In the genomic region with DNA sequence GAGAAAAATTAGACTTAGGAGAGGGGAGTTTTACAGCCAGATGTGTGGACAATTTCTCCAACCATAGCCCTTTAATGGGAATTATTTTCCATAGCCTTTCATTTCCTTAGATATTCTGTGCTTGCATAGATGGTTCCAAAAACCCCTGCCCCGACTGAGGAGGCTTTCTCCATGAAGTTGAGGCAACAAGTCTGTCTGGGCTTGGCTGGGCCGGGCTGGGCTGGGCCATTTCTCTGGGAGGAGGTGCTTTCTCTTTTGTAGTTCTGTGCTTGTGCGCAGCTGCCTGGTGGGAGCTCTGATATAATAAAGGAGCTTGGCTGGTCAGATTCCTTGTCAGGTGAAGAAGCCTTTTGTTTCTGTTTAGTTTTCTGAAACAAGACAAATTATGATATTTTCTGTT, we compare ENCODE assay signal across 14 cellular contexts.
DNase-seq lines count a peak whose midpoint lies in the region; ATAC-seq and TF ChIP-seq lines count a peak whose summit lies in the region.
"Had no signal": no experiment of that assay in that cellular context is flagged by ENCODE, and none has a peak within 500 bp of the region (broad histone marks: within the 10 kb centered on the region; RNA-seq: fewer than 3 reads in every experiment).

No MANE protein-coding gene starts in this region.

- H3K9me3 ChIP-seq in suprapubic skin, result no peaks in the 10 kb centered on the region
- H3K9me3 ChIP-seq: body of pancreas had no signal

- H3K9me3 Mint-ChIP-seq in brain (no peaks in the 10 kb centered on the region), T-cell (no peaks in the 10 kb centered on the region)

- H3K4me3 ChIP-seq in suprapubic skin, result no peak overlapping the region
- H3K4me3 ChIP-seq: body of pancreas had no signal

- H3K27me3 ChIP-seq in suprapubic skin, result no peaks in the 10 kb centered on the region
- H3K27me3 ChIP-seq: body of pancreas had no signal

- intact Hi-C loops in sciatic nerve (cut with DNase I), result no loop called here

- H3K4me3 Mint-ChIP-seq in brain, result peak overlapping the region in 3 of 5 experiments; percentile 26 to 63 (median 45)
- H3K4me3 Mint-ChIP-seq in T-cell, result no peak overlapping the region

- WGBS in suprapubic skin, result 59% methylated on average over 3 of the region's 3 CpGs

- DNase-seq in ELF-1 (ENCODE audit: low read depth, low spot score), result peak; percentile 73
- DNase-seq in hepatic stellate cell (ENCODE audit: low spot score), result peak; percentile 10
- DNase-seq in sciatic nerve (ENCODE audit: low spot score), result peak; percentile 69
- DNase-seq in RWPE1 (ENCODE audit: low spot score), result no peak
- no peak for DNase-seq in T-cell
- DNase-seq in suprapubic skin (ENCODE audit: low spot score in 2 of 2), result no peak
- no peak for DNase-seq in H4 (ENCODE audit: low spot score)
- DNase-seq: Kasumi-1, NCI-H1436, NCI-H524 treated with DMSO at 0.1 percent for 48 hours had no signal

- H3K36me3 ChIP-seq in suprapubic skin, result no peaks in the 10 kb centered on the region

- peaks cover 87% of the 10 kb centered on the region for H3K4me1 Mint-ChIP-seq in brain
- no peaks in the 10 kb centered on the region for H3K4me1 Mint-ChIP-seq in T-cell

- H3K4me1 ChIP-seq in suprapubic skin, result no peaks in the 10 kb centered on the region

- POLR2A ChIA-PET in RWPE1 (lab: Yijun Ruan, JAX; ENCODE audit: low non-redundant PET) (no interaction called here), T-cell (lab: Charles Lee) (no interaction called here)

- H3K36me3 Mint-ChIP-seq in brain, result peaks cover 24% of the 10 kb centered on the region
- no peaks in the 10 kb centered on the region for H3K36me3 Mint-ChIP-seq in T-cell

- H3K27ac ChIP-seq in RWPE1, result no peak overlapping the region
- no peak overlapping the region for H3K27ac ChIP-seq in suprapubic skin
- H3K27ac ChIP-seq: VCaP had no signal

- no peak for TF ChIP-seq POLR2A in suprapubic skin (IDR thresholded peaks at IDR 0.05)

- CTCF ChIA-PET in RWPE1 (lab: Yijun Ruan, JAX) (interaction anchor here (0.7 to 0.9 kb wide), 3 partner anchors 18 to 287 kb away, joined by 3 to 4 read pairs (median 3); no protein-coding TSS in a partner anchor), T-cell (lab: Charles Lee) (interaction anchor here in 1 of 2 donors (0.7 kb wide), 1 partner anchor 11 kb away, joined by 3 read pairs; no protein-coding TSS in a partner anchor)

- peak; percentile 89 for ATAC-seq in sciatic nerve
- ATAC-seq in T-cell (replicated peaks in 1 of 4), result no peak
- ATAC-seq: Panc1 had no signal

- no peak for TF ChIP-seq EP300 in suprapubic skin (IDR thresholded peaks at IDR 0.05)

- H3K27me3 Mint-ChIP-seq in brain (no peaks in the 10 kb centered on the region), T-cell (peaks cover 19 to 34% of the 10 kb centered on the region in 2 donors)

- TF ChIP-seq CTCF in brain (conservative IDR thresholded peaks at IDR 0.05) (no peak), RWPE1 (conservative IDR thresholded peaks at IDR 0.05; ENCODE audit: low read depth) (no peak), suprapubic skin (IDR thresholded peaks at IDR 0.05) (no peak)

- H3K27ac Mint-ChIP-seq in brain (peak overlapping the region in 4 of 5 experiments; percentile 60 to 95 (median 80)), T-cell (no peak overlapping the region)

Comparison
In these comparisons a context has a peak if more than half of its experiments do, and no peak if none do; other contexts are left out.
1. DNase-seq: peak in ELF-1 (single experiment), hepatic stellate cell (single experiment) and sciatic nerve (single experiment); none in RWPE1 (single experiment), T-cell (0 of 34), suprapubic skin (0 of 2) and H4 (single experiment).
2. H3K27ac Mint-ChIP-seq: peak in brain (4 of 5); none in T-cell (0 of 2).
3. H3K4me3 Mint-ChIP-seq: peak in brain (3 of 5); none in T-cell (0 of 3).